In genomic region chr1:230424440-230425251, GRCh38 we compare ENCODE assay signal across 8 cellular contexts. TPM values are rescaled to one million over a fixed set of nuclear protein-coding genes. Genes with fewer than 3 reads are reported as not detected.
A peak's percentile ranks its signal among the peaks of the same experiment; 100 is the strongest.
DNase-seq lines count a peak whose midpoint lies in the region; ATAC-seq, FAIRE-seq and TF ChIP-seq lines count a peak whose summit lies in the region.

No MANE protein-coding gene starts in this region.

- ATAC-seq in activated naive CD8-positive, alpha-beta T cell treated with anti-CD3 and anti-CD28 coated beads, Interleukin-2, amount 10 ng/mL, durations not matched to agents 7 days and 5 days (ENCODE audit: low read depth), result no peak
- no peak for ATAC-seq in GM21786 (IDR thresholded peaks at IDR 0.05; ENCODE audit: unreplicated experiment)

- peaks cover 66% of the 10 kb centered on the region for H3K27me3 Mint-ChIP-seq in activated naive CD8-positive, alpha-beta T cell treated with anti-CD3 and anti-CD28 coated beads, Interleukin-2, amount 10 ng/mL, durations not matched to agents 7 days and 5 days

- peak; percentile 61 for DNase-seq in BE2C
- no peak for DNase-seq in activated naive CD8-positive, alpha-beta T cell treated with anti-CD3 and anti-CD28 coated beads, Interleukin-2, amount 10 ng/mL, durations not matched to agents 7 days and 5 days
- DNase-seq in COLO829 (ENCODE audit: low spot score), result no peak
- DNase-seq in D721Med (ENCODE audit: insufficient read length, low spot score), result no peak
- no peak for DNase-seq in UCSD-AML1 (lab: John Stamatoyannopoulos, UW; ENCODE audit: unreplicated experiment)

- peaks cover 18% of the 10 kb centered on the region for H3K4me1 ChIP-seq in BE2C
- H3K4me1 ChIP-seq in HUES6 (ENCODE audit: control insufficient read depth, insufficient read depth, low read length), result peaks cover 54% of the 10 kb centered on the region
- peaks cover 11% of the 10 kb centered on the region for H3K4me1 ChIP-seq in mesodermal cell (ENCODE audit: control insufficient read depth, insufficient read depth, low read length, poor library complexity, severe bottlenecking)

- H3K9me3 ChIP-seq in BE2C (no peaks in the 10 kb centered on the region), HUES6 (ENCODE audit: control insufficient read depth, insufficient read depth, low read depth, low read length) (0 out of 2 replicates have a peak, but pooled peaks cover 3% of the 10 kb centered on the region), mesodermal cell (ENCODE audit: control insufficient read depth, low read length) (no peaks in the 10 kb centered on the region)

- H3K27ac ChIP-seq in HUES6 (ENCODE audit: low read depth, low read length) (no peak overlapping the region), mesodermal cell (ENCODE audit: low read depth, low read length, severe bottlenecking) (no peak overlapping the region)

- POLR2A ChIA-PET in activated naive CD8-positive, alpha-beta T cell treated with anti-CD3 and anti-CD28 coated beads, Interleukin-2, amount 10 ng/mL, durations not matched to agents 7 days and 5 days (lab: Charles Lee), result no interaction called here

- H3K9me3 Mint-ChIP-seq in activated naive CD8-positive, alpha-beta T cell treated with anti-CD3 and anti-CD28 coated beads, Interleukin-2, amount 10 ng/mL, durations not matched to agents 7 days and 5 days, result no peaks in the 10 kb centered on the region

- H3K4me3 Mint-ChIP-seq in activated naive CD8-positive, alpha-beta T cell treated with anti-CD3 and anti-CD28 coated beads, Interleukin-2, amount 10 ng/mL, durations not matched to agents 7 days and 5 days, result peak overlapping the region; percentile 52

- no peak for FAIRE-seq in D721Med (lab: Jason Lieb, UNC)

- H3K27me3 ChIP-seq in BE2C, result no peaks in the 10 kb centered on the region
- H3K27me3 ChIP-seq in HUES6 (ENCODE audit: control insufficient read depth, insufficient read depth, low read length), result peaks cover 34% of the 10 kb centered on the region

- TF ChIP-seq CTCF in BE2C (IDR thresholded peaks at IDR 0.05; ENCODE audit: low read depth, low read length) (no peak), D721Med (IDR thresholded peaks at IDR 0.05; ENCODE audit: insufficient read depth, missing control alignments) (no peak)

- 5 to 7% methylated on average over 22 to 27 of the region's 30 CpGs for WGBS in mesodermal cell (ENCODE audit: insufficient coverage in 2 of 2), 2 experiments

- H3K4me1 Mint-ChIP-seq in activated naive CD8-positive, alpha-beta T cell treated with anti-CD3 and anti-CD28 coated beads, Interleukin-2, amount 10 ng/mL, durations not matched to agents 7 days and 5 days, result peaks cover 18% of the 10 kb centered on the region

- H3K27ac Mint-ChIP-seq in activated naive CD8-positive, alpha-beta T cell treated with anti-CD3 and anti-CD28 coated beads, Interleukin-2, amount 10 ng/mL, durations not matched to agents 7 days and 5 days, result no peak overlapping the region

- H3K36me3 Mint-ChIP-seq in activated naive CD8-positive, alpha-beta T cell treated with anti-CD3 and anti-CD28 coated beads, Interleukin-2, amount 10 ng/mL, durations not matched to agents 7 days and 5 days, result no peaks in the 10 kb centered on the region

- peak overlapping the region; percentile 10 for H3K9ac ChIP-seq in HUES6 (ENCODE audit: low read length)

- peak overlapping the region; percentile 74 for H3K4me3 ChIP-seq in BE2C (ENCODE audit: low read depth, low read length)
- peak overlapping the region; percentile 69 for H3K4me3 ChIP-seq in HUES6 (ENCODE audit: low read depth, low read length)
- H3K4me3 ChIP-seq in mesodermal cell (ENCODE audit: extremely low read depth, insufficient read depth, low read length, poor library complexity, severe bottlenecking), result peak overlapping the region; percentile 38

- H3K36me3 ChIP-seq in BE2C, result no peaks in the 10 kb centered on the region
- no peaks in the 10 kb centered on the region for H3K36me3 ChIP-seq in HUES6 (ENCODE audit: control insufficient read depth, insufficient read depth, low read length)
- H3K36me3 ChIP-seq in mesodermal cell (ENCODE audit: control insufficient read depth, insufficient read depth, low read length), result no peaks in the 10 kb centered on the region

RNA-seq across cellular contexts. Expression of gene PGBD5, which starts 1.5 kb away (rescaled TPM):
- polyA plus RNA-seq in BE2C (2012; ENCODE audit: insufficient read depth, insufficient read length, low read depth), result 7.0 TPM
- total RNA-seq in activated naive CD8-positive, alpha-beta T cell treated with anti-CD3 and anti-CD28 coated beads, Interleukin-2, amount 10 ng/mL, durations not matched to agents 7 days and 5 days, result not detected
- polyA plus RNA-seq in mesodermal cell (2013, experiment 1 of 2), result 1.7 TPM
- polyA plus RNA-seq in mesodermal cell (2013, experiment 2 of 2), result 1.8 TPM
